Comparison of ENCODE assay signal across 20 cellular contexts in the genomic region with DNA sequence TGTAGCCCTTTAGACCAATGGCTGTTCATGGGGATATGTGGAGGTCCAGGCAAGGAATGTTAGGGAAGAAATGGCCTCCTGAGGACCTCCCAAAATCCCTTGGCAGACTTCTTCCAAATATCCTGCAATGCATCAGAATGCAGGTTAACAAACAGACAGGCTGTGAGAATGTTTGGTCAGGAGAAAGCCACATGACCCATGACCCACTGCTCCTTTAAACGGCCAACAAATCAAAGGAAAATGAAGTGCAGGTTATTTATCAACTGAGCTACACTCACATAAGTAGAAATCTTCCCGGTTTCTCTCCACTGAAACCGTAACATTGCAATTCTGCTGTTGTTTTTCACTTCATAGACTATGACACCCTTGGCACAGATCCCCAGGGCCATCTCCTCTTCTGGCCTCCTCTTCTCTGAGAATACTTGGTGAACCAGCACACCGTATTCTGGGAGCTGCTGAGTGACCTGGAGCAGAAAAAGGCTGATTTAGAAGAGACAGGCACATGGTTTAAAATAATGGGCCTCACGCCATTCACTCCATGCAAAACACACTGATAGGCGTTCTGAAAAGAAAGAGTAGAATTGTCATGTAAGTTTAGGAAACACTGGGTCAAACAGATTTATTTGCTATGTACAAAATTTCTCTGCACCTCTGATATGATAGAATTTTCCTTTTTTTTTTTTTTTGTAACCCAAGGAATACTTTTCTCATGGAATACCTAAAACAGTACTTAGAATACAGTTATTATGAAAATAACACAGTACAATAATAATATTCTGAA.
DNase-seq lines count a peak whose midpoint lies in the region; ATAC-seq and TF ChIP-seq lines count a peak whose summit lies in the region.
"Had no signal": no experiment of that assay in that cellular context is flagged by ENCODE, and none has a peak within 500 bp of the region (broad histone marks: within the 10 kb centered on the region; RNA-seq: fewer than 3 reads in every experiment).

No MANE protein-coding gene starts in this region.

- H3K4me3 ChIP-seq in OCI-LY3 (ENCODE audit: low read length) (no peak overlapping the region), right lobe of liver (no peak overlapping the region)
- H3K4me3 ChIP-seq: SJCRH30 had no signal

- H3K9me3 ChIP-seq in OCI-LY3 (ENCODE audit: insufficient read depth, low read length): no peaks in the 10 kb centered on the region
- H3K9me3 ChIP-seq in right lobe of liver: no peaks in the 10 kb centered on the region
- H3K9me3 ChIP-seq: SJCRH30 had no signal

- H3K36me3 ChIP-seq in OCI-LY3 (replicated peaks; ENCODE audit: low read depth, low read length) (no peaks in the 10 kb centered on the region), right lobe of liver (no peaks in the 10 kb centered on the region)
- H3K36me3 ChIP-seq: SJCRH30 had no signal

- peak; percentile 40 for DNase-seq in ACHN
- peak; percentile 13 for DNase-seq in islet precursor cell
- DNase-seq in right lobe of liver: no peak
- no peak for DNase-seq in SIG-M5 treated with dmso at 0.1 percent for 504 hours (lab: John Stamatoyannopoulos, UW; ENCODE audit: unreplicated experiment)
- no peak for DNase-seq in effector CD4-positive, alpha-beta T cell
- DNase-seq in mesenteric fat pad (ENCODE audit: low spot score): no peak
- no peak for DNase-seq in NAMALWA (ENCODE audit: low spot score)
- DNase-seq: DMS79, H9, KBM-7, NCI-H1105, NCI-H146, NCI-H2029, NCI-H2227 treated with DMSO at 0.1 percent for 48 hours, NCI-H510A treated with DMSO at 0.1 percent for 48 hours, NCI-H748 treated with DMSO at 0.1 percent for 48 hours, SJCRH30 had no signal

- in situ Hi-C loops in ACHN (cut with HindIII; ENCODE audit: low pct_ligation_motif_present, low pct_unique_long_range_greater_than_20kb, low sequenced_read_pairs): no loop called here

- H4K20me1 ChIP-seq in OCI-LY3 (ENCODE audit: insufficient read depth, low read length): no peaks in the 10 kb centered on the region

- no peak overlapping the region for H2AFZ ChIP-seq in OCI-LY3 (ENCODE audit: low read depth, low read length)

- no peak for TF ChIP-seq CTCF in OCI-LY3 (IDR thresholded peaks at IDR 0.05; ENCODE audit: low read depth, low read length)
- TF ChIP-seq CTCF in right lobe of liver (IDR thresholded peaks at IDR 0.05): no peak

- ATAC-seq in right lobe of liver: peak in 3 of 4 donors; percentile 36 to 69 (median 38)

- H3K27me3 ChIP-seq in OCI-LY3 (ENCODE audit: low read depth, low read length): no peaks in the 10 kb centered on the region
- H3K27me3 ChIP-seq in right lobe of liver: no peaks in the 10 kb centered on the region
- H3K27me3 ChIP-seq: SJCRH30 had no signal

- H3K9ac ChIP-seq in OCI-LY3 (ENCODE audit: low read length): no peak overlapping the region

- no peaks in the 10 kb centered on the region for H3K79me2 ChIP-seq in OCI-LY3 (ENCODE audit: low read length)

- 40% methylated on average over 6 of the region's 6 CpGs for WGBS in right lobe of liver (ENCODE audit: insufficient coverage, low coverage, low lambda C conversion rate, missing lambda C conversion rate)

- H3K4me1 ChIP-seq in OCI-LY3 (ENCODE audit: low read length) (peaks cover 22% of the 10 kb centered on the region), right lobe of liver (no peaks in the 10 kb centered on the region)
- H3K4me1 ChIP-seq: SJCRH30 had no signal

- no peak overlapping the region for H3K27ac ChIP-seq in OCI-LY3 (ENCODE audit: low read length)
- H3K27ac ChIP-seq in right lobe of liver: no peak overlapping the region
- H3K27ac ChIP-seq: C4-2B, HL-60, SJCRH30 had no signal

- intact Hi-C loops in right lobe of liver (cut with DNase I): no loop called here

- peak overlapping the region; percentile 69 for H3K4me2 ChIP-seq in OCI-LY3 (ENCODE audit: low read length)

- no peak for TF ChIP-seq POLR2A in right lobe of liver (IDR thresholded peaks at IDR 0.05)

Comparison
In these comparisons a context has a peak if more than half of its experiments do, and no peak if none do; other contexts are left out.
1. DNase-seq: peak in ACHN (single experiment) and islet precursor cell (single experiment); none in right lobe of liver (0 of 3), SIG-M5 treated with dmso at 0.1 percent for 504 hours (single experiment), effector CD4-positive, alpha-beta T cell (single experiment), mesenteric fat pad (single experiment) and NAMALWA (single experiment).